Comparison of ENCODE assay signal across 1 cellular context in the genomic region with DNA sequence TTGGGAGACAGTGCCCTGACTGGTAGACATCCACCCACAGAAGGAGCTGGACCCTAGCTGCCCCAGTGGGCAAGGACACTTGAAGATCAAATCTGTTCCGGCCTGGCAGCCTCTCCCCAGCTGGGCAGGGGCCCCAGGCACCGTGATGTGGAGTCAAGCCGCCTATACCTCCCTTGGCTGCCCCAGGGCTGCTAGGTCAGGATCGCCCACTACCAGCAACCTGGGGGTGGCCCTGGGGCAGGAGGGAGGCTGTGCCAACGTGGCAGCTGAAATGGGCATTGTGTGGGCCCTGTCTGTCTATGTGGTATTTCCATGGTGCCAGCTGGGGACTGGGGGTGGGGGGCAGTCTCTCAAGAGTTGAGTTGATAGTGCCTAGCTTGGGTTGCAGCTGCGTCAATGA.
TF ChIP-seq lines count a peak whose summit lies in the region.

No MANE protein-coding gene starts in this region.

TF ChIP-seq in IMR-90, 13 proteins besides CTCF, POLR2A, EP300 and RAD21 (continued from another document):
- TF ChIP-seq, protein P1, sequence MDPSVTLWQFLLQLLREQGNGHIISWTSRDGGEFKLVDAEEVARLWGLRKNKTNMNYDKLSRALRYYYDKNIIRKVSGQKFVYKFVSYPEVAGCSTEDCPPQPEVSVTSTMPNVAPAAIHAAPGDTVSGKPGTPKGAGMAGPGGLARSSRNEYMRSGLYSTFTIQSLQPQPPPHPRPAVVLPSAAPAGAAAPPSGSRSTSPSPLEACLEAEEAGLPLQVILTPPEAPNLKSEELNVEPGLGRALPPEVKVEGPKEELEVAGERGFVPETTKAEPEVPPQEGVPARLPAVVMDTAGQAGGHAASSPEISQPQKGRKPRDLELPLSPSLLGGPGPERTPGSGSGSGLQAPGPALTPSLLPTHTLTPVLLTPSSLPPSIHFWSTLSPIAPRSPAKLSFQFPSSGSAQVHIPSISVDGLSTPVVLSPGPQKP (IDR thresholded peaks at IDR 0.05; ENCODE audit: borderline replicate concordance, low read depth, low read length): no peak
- TF ChIP-seq CEBPB (IDR thresholded peaks at IDR 0.05; ENCODE audit: low read depth, low read length) (no peak), SMC3 (IDR thresholded peaks at IDR 0.05; ENCODE audit: low read depth, low read length) (no peak), MXI1 (IDR thresholded peaks at IDR 0.05; ENCODE audit: borderline replicate concordance, low read depth, low read length) (no peak), MAFK (IDR thresholded peaks at IDR 0.05; ENCODE audit: low read depth, low read length) (no peak)
TF ChIP-seq in IMR-90: peak in this region for 0.
